11 cellular contexts compared by ENCODE assay signal in the genomic region with DNA sequence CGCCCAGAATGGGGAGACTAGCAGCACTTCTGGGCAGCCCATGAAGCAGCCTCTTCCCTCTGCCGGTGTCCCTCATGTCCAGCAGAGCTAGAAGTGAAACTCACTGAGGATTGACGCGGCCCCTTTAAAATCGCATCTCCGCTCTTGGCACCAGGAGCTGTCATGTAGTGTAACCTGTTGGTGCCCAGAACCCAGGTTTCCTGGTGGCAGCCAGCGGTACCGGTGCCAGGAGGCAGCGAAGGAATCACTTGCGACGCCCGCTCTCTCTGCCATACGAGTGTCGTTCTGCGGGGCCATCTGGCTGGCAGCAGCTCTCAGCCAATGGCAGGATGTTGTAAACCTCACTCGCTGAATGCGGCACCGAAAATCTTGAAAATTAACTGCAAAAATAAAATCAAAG.
DNase-seq lines count a peak whose midpoint lies in the region; ATAC-seq and TF ChIP-seq lines count a peak whose summit lies in the region.
"Had no signal": no experiment of that assay in that cellular context is flagged by ENCODE, and none has a peak within 500 bp of the region (broad histone marks: within the 10 kb centered on the region; RNA-seq: fewer than 3 reads in every experiment).

No MANE protein-coding gene starts in this region.

- H3K4me1 Mint-ChIP-seq in endothelial cell (ENCODE audit: unreplicated experiment): peaks cover 2% of the 10 kb centered on the region
- no peaks in the 10 kb centered on the region for H3K4me1 Mint-ChIP-seq in activated CD4-positive, alpha-beta memory T cell treated with anti-CD3 and anti-CD28 coated beads for 36 hours (ENCODE audit: low read depth)

- peaks cover 68% of the 10 kb centered on the region for H3K4me1 ChIP-seq in BLaER1
- peaks cover 27% of the 10 kb centered on the region for H3K4me1 ChIP-seq in rectal smooth muscle tissue (ENCODE audit: control insufficient read depth, insufficient read depth, low read length)
- H3K4me1 ChIP-seq: testis had no signal

- H3K27ac ChIP-seq in BLaER1 (peak overlapping the region; percentile 61), rectal smooth muscle tissue (ENCODE audit: low read depth, low read length) (peak overlapping the region; percentile 74)
- H3K27ac ChIP-seq: testis had no signal

- H3K27me3 ChIP-seq in BLaER1 (no peaks in the 10 kb centered on the region), rectal smooth muscle tissue (ENCODE audit: control insufficient read depth, insufficient read depth, low read length) (no peaks in the 10 kb centered on the region)
- H3K27me3 ChIP-seq: testis had no signal

- peak in 33 of 56 donors; percentile 7 to 50 (median 21) for DNase-seq in amygdala (lab: John Stamatoyannopoulos, UW)
- DNase-seq in Right ventricle myocardium superior: peak; percentile 79
- no peak for DNase-seq in endothelial cell (ENCODE audit: low spot score)
- DNase-seq in OCI-M2 (lab: John Stamatoyannopoulos, UW; ENCODE audit: unreplicated experiment): no peak
- DNase-seq in NCI-H2107 treated with DMSO at 0.1 percent for 48 hours (lab: John Stamatoyannopoulos, UW; ENCODE audit: unreplicated experiment): no peak
- DNase-seq in activated CD4-positive, alpha-beta memory T cell treated with anti-CD3 and anti-CD28 coated beads for 36 hours: no peak
- DNase-seq: CD4-positive, CD25-positive, alpha-beta regulatory T cell; NCI-H1092; testis had no signal

- no peak for TF ChIP-seq CTCF in endothelial cell (IDR thresholded peaks at IDR 0.05; ENCODE audit: unreplicated experiment)

- H3K4me2 ChIP-seq in BLaER1: no peak overlapping the region; the same call in 1 of the 2 replicates

- H3K9ac ChIP-seq in BLaER1 (peak overlapping the region; percentile 20; the same call in 1 of the 2 replicates), rectal smooth muscle tissue (ENCODE audit: low read length) (no peak overlapping the region)

- H3K36me3 ChIP-seq in BLaER1: peaks cover 55% of the 10 kb centered on the region
- no peaks in the 10 kb centered on the region for H3K36me3 ChIP-seq in rectal smooth muscle tissue (ENCODE audit: control insufficient read depth, insufficient read depth, low read length)

- H3K4me3 Mint-ChIP-seq in endothelial cell (ENCODE audit: unreplicated experiment): no peak overlapping the region
- H3K4me3 Mint-ChIP-seq in activated CD4-positive, alpha-beta memory T cell treated with anti-CD3 and anti-CD28 coated beads for 36 hours: no peak overlapping the region
- H3K4me3 Mint-ChIP-seq: CD4-positive, CD25-positive, alpha-beta regulatory T cell had no signal

- no peak overlapping the region for H3K27ac Mint-ChIP-seq in endothelial cell (ENCODE audit: unreplicated experiment)
- H3K27ac Mint-ChIP-seq in activated CD4-positive, alpha-beta memory T cell treated with anti-CD3 and anti-CD28 coated beads for 36 hours: no peak overlapping the region
- H3K27ac Mint-ChIP-seq: CD4-positive, CD25-positive, alpha-beta regulatory T cell had no signal

- CTCF ChIA-PET in activated CD4-positive, alpha-beta memory T cell treated with anti-CD3 and anti-CD28 coated beads for 36 hours (lab: Charles Lee): interaction anchor here (1.0 kb wide), 1 partner anchor 43 kb away, joined by 3 read pairs; no protein-coding TSS in a partner anchor

- intact Hi-C loops in Right ventricle myocardium superior (cut with DNase I): no loop called here
- intact Hi-C loops in activated CD4-positive, alpha-beta memory T cell treated with anti-CD3 and anti-CD28 coated beads for 36 hours (cut with micrococcal nuclease): no loop called here

- POLR2A ChIA-PET in activated CD4-positive, alpha-beta memory T cell treated with anti-CD3 and anti-CD28 coated beads for 36 hours (lab: Charles Lee): no interaction called here

- no peaks in the 10 kb centered on the region for H3K36me3 Mint-ChIP-seq in endothelial cell (ENCODE audit: low read depth, unreplicated experiment)
- H3K36me3 Mint-ChIP-seq in activated CD4-positive, alpha-beta memory T cell treated with anti-CD3 and anti-CD28 coated beads for 36 hours: no peaks in the 10 kb centered on the region
- H3K36me3 Mint-ChIP-seq: CD4-positive, CD25-positive, alpha-beta regulatory T cell had no signal

- no peaks in the 10 kb centered on the region for H3K9me3 Mint-ChIP-seq in endothelial cell (ENCODE audit: unreplicated experiment)
- no peaks in the 10 kb centered on the region for H3K9me3 Mint-ChIP-seq in activated CD4-positive, alpha-beta memory T cell treated with anti-CD3 and anti-CD28 coated beads for 36 hours
- H3K9me3 Mint-ChIP-seq: CD4-positive, CD25-positive, alpha-beta regulatory T cell had no signal

- H3K4me3 ChIP-seq in BLaER1 (no peak overlapping the region), rectal smooth muscle tissue (ENCODE audit: low read length) (peak overlapping the region; percentile 40)
- H3K4me3 ChIP-seq: testis had no signal

- peaks cover 100% of the 10 kb centered on the region for H4K20me1 ChIP-seq in BLaER1

- H3K27me3 Mint-ChIP-seq in endothelial cell (ENCODE audit: unreplicated experiment): peaks cover 8% of the 10 kb centered on the region
- H3K27me3 Mint-ChIP-seq in activated CD4-positive, alpha-beta memory T cell treated with anti-CD3 and anti-CD28 coated beads for 36 hours: no peaks in the 10 kb centered on the region
- H3K27me3 Mint-ChIP-seq: CD4-positive, CD25-positive, alpha-beta regulatory T cell had no signal

- ATAC-seq in Right ventricle myocardium superior (ENCODE audit: poor library complexity): peak; percentile 85

- H3K9me3 ChIP-seq in BLaER1: no peaks in the 10 kb centered on the region
- H3K9me3 ChIP-seq: testis had no signal

Comparison
In these comparisons a context has a peak if more than half of its experiments do, and no peak if none do; other contexts are left out.
1. DNase-seq: peak in amygdala (33 of 56) and Right ventricle myocardium superior (single experiment); none in endothelial cell (single experiment), OCI-M2 (single experiment), NCI-H2107 treated with DMSO at 0.1 percent for 48 hours (single experiment) and activated CD4-positive, alpha-beta memory T cell treated with anti-CD3 and anti-CD28 coated beads for 36 hours (single experiment).